8 cellular contexts compared by ENCODE assay signal in genomic region chrX:15151267-15152196, GRCh38.
DNase-seq lines count a peak whose midpoint lies in the region; ATAC-seq lines count a peak whose summit lies in the region.

No MANE protein-coding gene starts in this region.

- DNase-seq in activated CD8-positive, alpha-beta memory T cell treated with anti-CD3 and anti-CD28 coated beads for 24 hours, result peak; percentile 60
- DNase-seq in activated CD8-positive, alpha-beta memory T cell treated with anti-CD3 and anti-CD28 coated beads, Interleukin-2, amount 50 U/mL, for 48 hours, result no peak
- DNase-seq in activated T-helper 2 cell treated with anti-CD3 and anti-CD28 coated beads, Interferon-gamma antibody, Interleukin-2, Interleukin-4, amounts not matched to agents 10 μg/mL and 5 μg/mL and 100 μg/mL, durations not matched to agents 14 hours and 24 hours and 36 hours (ENCODE audit: low spot score), result no peak
- DNase-seq in stimulated activated naive CD8-positive, alpha-beta T cell treated with anti-CD3 and anti-CD28 coated beads, Interleukin-15, Interleukin-2, amounts not matched to agents 100 U/mL and 50 U/mL, for 24 hours, result peak; percentile 22
- DNase-seq in NCI-H1694 treated with DMSO at 0.1 percent for 48 hours (lab: John Stamatoyannopoulos, UW) (no peak), foreskin melanocyte (no peak), NK-92 (lab: John Stamatoyannopoulos, UW; ENCODE audit: unreplicated experiment) (no peak)

- peaks cover 21% of the 10 kb centered on the region for H3K4me1 Mint-ChIP-seq in activated T-helper 2 cell treated with anti-CD3 and anti-CD28 coated beads, Interferon-gamma antibody, Interleukin-2, Interleukin-4, amounts not matched to agents 10 μg/mL and 5 μg/mL and 100 μg/mL, durations not matched to agents 14 hours and 24 hours and 36 hours (ENCODE audit: low read depth)

- H3K36me3 Mint-ChIP-seq in activated T-helper 2 cell treated with anti-CD3 and anti-CD28 coated beads, Interferon-gamma antibody, Interleukin-2, Interleukin-4, amounts not matched to agents 10 μg/mL and 5 μg/mL and 100 μg/mL, durations not matched to agents 14 hours and 24 hours and 36 hours (ENCODE audit: low read depth), result no peaks in the 10 kb centered on the region

- ATAC-seq in HG03108 (IDR thresholded peaks at IDR 0.05; ENCODE audit: unreplicated experiment), result peak; percentile 65
- ATAC-seq in stimulated activated naive CD8-positive, alpha-beta T cell treated with anti-CD3 and anti-CD28 coated beads, Interleukin-15, Interleukin-2, amounts not matched to agents 100 U/mL and 50 U/mL, for 24 hours, result peak; percentile 96

- peaks cover 9% of the 10 kb centered on the region for H3K9me3 Mint-ChIP-seq in activated T-helper 2 cell treated with anti-CD3 and anti-CD28 coated beads, Interferon-gamma antibody, Interleukin-2, Interleukin-4, amounts not matched to agents 10 μg/mL and 5 μg/mL and 100 μg/mL, durations not matched to agents 14 hours and 24 hours and 36 hours

- peaks cover 7% of the 10 kb centered on the region for H3K27me3 Mint-ChIP-seq in activated T-helper 2 cell treated with anti-CD3 and anti-CD28 coated beads, Interferon-gamma antibody, Interleukin-2, Interleukin-4, amounts not matched to agents 10 μg/mL and 5 μg/mL and 100 μg/mL, durations not matched to agents 14 hours and 24 hours and 36 hours (ENCODE audit: low read depth)

- no peak overlapping the region for H3K4me3 Mint-ChIP-seq in activated T-helper 2 cell treated with anti-CD3 and anti-CD28 coated beads, Interferon-gamma antibody, Interleukin-2, Interleukin-4, amounts not matched to agents 10 μg/mL and 5 μg/mL and 100 μg/mL, durations not matched to agents 14 hours and 24 hours and 36 hours (ENCODE audit: low read depth)

- intact Hi-C loops in activated T-helper 2 cell treated with anti-CD3 and anti-CD28 coated beads, Interferon-gamma antibody, Interleukin-2, Interleukin-4, amounts not matched to agents 10 μg/mL and 5 μg/mL and 100 μg/mL, durations not matched to agents 14 hours and 24 hours and 36 hours (cut with micrococcal nuclease), result loop anchor here (1.0 to 10.0 kb wide), 4 partner anchors 8 to 1117 kb away; partner anchors contain the start of genes FANCB and MOSPD2

- peak overlapping the region; percentile 38 for H3K27ac Mint-ChIP-seq in activated T-helper 2 cell treated with anti-CD3 and anti-CD28 coated beads, Interferon-gamma antibody, Interleukin-2, Interleukin-4, amounts not matched to agents 10 μg/mL and 5 μg/mL and 100 μg/mL, durations not matched to agents 14 hours and 24 hours and 36 hours

Comparison
In these comparisons a context has a peak if more than half of its experiments do, and no peak if none do; other contexts are left out.
1. DNase-seq: peak in activated CD8-positive, alpha-beta memory T cell treated with anti-CD3 and anti-CD28 coated beads for 24 hours (single experiment) and stimulated activated naive CD8-positive, alpha-beta T cell treated with anti-CD3 and anti-CD28 coated beads, Interleukin-15, Interleukin-2, amounts not matched to agents 100 U/mL and 50 U/mL, for 24 hours (single experiment); none in activated CD8-positive, alpha-beta memory T cell treated with anti-CD3 and anti-CD28 coated beads, Interleukin-2, amount 50 U/mL, for 48 hours (single experiment), activated T-helper 2 cell treated with anti-CD3 and anti-CD28 coated beads, Interferon-gamma antibody, Interleukin-2, Interleukin-4, amounts not matched to agents 10 μg/mL and 5 μg/mL and 100 μg/mL, durations not matched to agents 14 hours and 24 hours and 36 hours (single experiment), NCI-H1694 treated with DMSO at 0.1 percent for 48 hours (single experiment), foreskin melanocyte (single experiment) and NK-92 (single experiment).